Comparison of ENCODE assay signal across 12 cellular contexts in genomic region chr7:87316846-87317545, GRCh38. TPM values are rescaled to one million over a fixed set of nuclear protein-coding genes. Genes with fewer than 3 reads are reported as not detected.
DNase-seq lines count a peak whose midpoint lies in the region; ATAC-seq and TF ChIP-seq lines count a peak whose summit lies in the region.
"Had no signal": no experiment of that assay in that cellular context is flagged by ENCODE, and none has a peak within 500 bp of the region (broad histone marks: within the 10 kb centered on the region; RNA-seq: fewer than 3 reads in every experiment).

No MANE protein-coding gene starts in this region.

- H3K27me3 ChIP-seq in BJ (ENCODE audit: control insufficient read depth, insufficient read depth, low read length) (no peaks in the 10 kb centered on the region), IMR-90 (ENCODE audit: control insufficient read depth, insufficient read depth, low read length) (no peaks in the 10 kb centered on the region)

- H3K9me3 ChIP-seq in IMR-90 (ENCODE audit: control insufficient read depth, insufficient read depth, low read length): no peaks in the 10 kb centered on the region

- H2AFZ ChIP-seq in IMR-90 (replicated peaks; ENCODE audit: low read length, poor library complexity): peak overlapping the region; percentile 23

- H3K4me3 ChIP-seq in BJ (ENCODE audit: low read depth, low read length) (no peak overlapping the region), IMR-90 (ENCODE audit: insufficient read depth, low read depth, low read length) (no peak overlapping the region)

- no peak for TF ChIP-seq RAD21 in IMR-90 (IDR thresholded peaks at IDR 0.05; ENCODE audit: low read length)

- CTCF ChIA-PET in BJ (lab: Yijun Ruan, JAX) (interaction anchor here (0.7 to 19.5 kb wide), 5 partner anchors 11 to 412 kb away, joined by 3 to 356 read pairs (median 4); no protein-coding TSS in a partner anchor), IMR-90 (lab: Yijun Ruan, JAX) (interaction anchor here (0.9 to 5.2 kb wide), 7 partner anchors 10 to 119 kb away, joined by 3 to 38 read pairs (median 3); no protein-coding TSS in a partner anchor), MCF 10A (lab: Yijun Ruan, JAX) (interaction anchor here (0.7 to 15.5 kb wide), 8 partner anchors 9 to 96 kb away, joined by 3 to 494 read pairs (median 5); partner anchors contain the start of gene CROT)

- H3K4me1 Mint-ChIP-seq in MCF 10A (ENCODE audit: insufficient read depth, unreplicated experiment): peaks cover 30% of the 10 kb centered on the region

- H3K4me2 ChIP-seq in IMR-90 (ENCODE audit: low read depth, low read length): peak overlapping the region; percentile 84

- peak overlapping the region; percentile 93 for H4K91ac ChIP-seq in IMR-90 (ENCODE audit: insufficient read depth, low read depth, low read length)

- peak overlapping the region; percentile 96 for H3K56ac ChIP-seq in IMR-90 (ENCODE audit: extremely low read depth, insufficient read depth, low read length)

- ATAC-seq in IMR-90 (ENCODE audit: low read depth) (peak; percentile 75), GM21390 (IDR thresholded peaks at IDR 0.05; ENCODE audit: unreplicated experiment) (no peak), HG03159 (IDR thresholded peaks at IDR 0.05; ENCODE audit: unreplicated experiment) (no peak)

- H2BK20ac ChIP-seq in IMR-90 (ENCODE audit: low read depth, low read length): peak overlapping the region; percentile 98

- H4K5ac ChIP-seq in IMR-90 (ENCODE audit: low read depth, low read length): peak overlapping the region; percentile 95

- TF ChIP-seq POLR2A in IMR-90 (IDR thresholded peaks at IDR 0.05; ENCODE audit: low read depth, low read length): no peak

- BruUV-seq in IMR-90 (replicated peaks; lab: Mats Ljungman, UMichigan): no TSS peak
- BruUV-seq in MCF 10A (replicated peaks; lab: Mats Ljungman, UMichigan): no TSS peak

- peaks cover 19% of the 10 kb centered on the region for H3K4me1 ChIP-seq in IMR-90 (ENCODE audit: control insufficient read depth, insufficient read depth, low read length)

- POLR2A ChIA-PET in BJ (lab: Charles Lee): no interaction called here
- POLR2A ChIA-PET in IMR-90 (lab: Charles Lee; ENCODE audit: unreplicated experiment): interaction anchor here (0.7 to 3.6 kb wide), 3 partner anchors 28 to 103 kb away, joined by 4 to 15 read pairs (median 15); partner anchors contain the start of gene CROT
- POLR2A ChIA-PET in MCF 10A (lab: Yijun Ruan, JAX): interaction anchor here (0.7 to 12.3 kb wide), 20 partner anchors 9 to 188 kb away, joined by 3 to 233 read pairs (median 11); partner anchors contain the start of genes CROT, DMTF1 and TMEM243

- dilution Hi-C loops in IMR-90 (cut with HindIII; ENCODE audit: low sequenced_read_pairs, unreplicated experiment): no loop called here

- H3K9ac ChIP-seq in IMR-90 (ENCODE audit: low read depth, low read length): peak overlapping the region; percentile 77

- peak overlapping the region; percentile 91 for H2AK5ac ChIP-seq in IMR-90 (ENCODE audit: low read depth, low read length)

- peak overlapping the region; percentile 93 for H3K27ac ChIP-seq in IMR-90 (ENCODE audit: insufficient read depth, low read length)

- DNase-seq in BJ (ENCODE audit: low read depth) (peak; percentile 88), IMR-90 (peak; percentile 99), MCF 10A (ENCODE audit: unreplicated experiment) (peak; percentile 85), midbrain (lab: John Stamatoyannopoulos, UW) (peak; percentile 2), hippocampal formation (lab: John Stamatoyannopoulos, UW) (no peak), NCI-H82 treated with DMSO at 0.1 percent for 48 hours (lab: John Stamatoyannopoulos, UW; ENCODE audit: unreplicated experiment) (no peak)
- DNase-seq: activated T-cell treated with anti-CD3 and anti-CD28 coated beads, Interleukin-2, amount 50 U/mL, for 48 hours; mesendoderm; NCI-H2029 treated with DMSO at 0.1 percent for 48 hours; stimulated activated CD4-positive, alpha-beta T cell treated with anti-CD3 and anti-CD28 coated beads, Interleukin-4, amount 100 ng/mL, for 1 hour had no signal

- 27% methylated on average over 1 of the region's 1 CpG; no CpG with 5 or more reads in 1 of the 2 experiments for WGBS in IMR-90 (ENCODE audit: extremely low coverage in 2 of 2, insufficient read length in 1 of 2), 2 experiments

- H3K4me3 Mint-ChIP-seq in MCF 10A (ENCODE audit: unreplicated experiment): peak overlapping the region; percentile 6

- peak overlapping the region; percentile 90 for H3K23ac ChIP-seq in IMR-90 (ENCODE audit: low read depth, low read length)

- H3K14ac ChIP-seq in IMR-90 (replicated peaks; ENCODE audit: low read depth, low read length): peak overlapping the region; percentile 91

- intact Hi-C loops in IMR-90 (cut with micrococcal nuclease): loop anchor here (1.0 to 10.0 kb wide), 4 partner anchors 28 to 258 kb away; partner anchors contain the start of genes CROT and DMTF1
- intact Hi-C loops in MCF 10A (cut with micrococcal nuclease): loop anchor here (1.0 to 10.0 kb wide), 4 partner anchors 28 to 382 kb away; partner anchors contain the start of gene CROT

- H2BK5ac ChIP-seq in IMR-90 (ENCODE audit: low read depth, low read length, poor library complexity, severe bottlenecking): peak overlapping the region; percentile 96

- H3K9me1 ChIP-seq in IMR-90 (ENCODE audit: insufficient read depth, low read length): peaks cover 8% of the 10 kb centered on the region; the same call in 1 of the 2 replicates

- H3K27me3 Mint-ChIP-seq in MCF 10A (ENCODE audit: insufficient read depth, unreplicated experiment): no peaks in the 10 kb centered on the region

- no peaks in the 10 kb centered on the region for H3K9me3 Mint-ChIP-seq in MCF 10A (ENCODE audit: unreplicated experiment)

- peak overlapping the region; percentile 97 for H3K4ac ChIP-seq in IMR-90 (ENCODE audit: low read depth, low read length)

- no peak for TF ChIP-seq CTCF in BJ (IDR thresholded peaks at IDR 0.05; ENCODE audit: insufficient read depth, low read depth, low read length)
- no peak for TF ChIP-seq CTCF in IMR-90 (conservative IDR thresholded peaks at IDR 0.05; ENCODE audit: low read depth, low read length)
- no peak for TF ChIP-seq CTCF in MCF 10A (IDR thresholded peaks at IDR 0.05; ENCODE audit: unreplicated experiment)

- H3K36me3 ChIP-seq in BJ (ENCODE audit: control insufficient read depth, insufficient read depth, low read length) (no peaks in the 10 kb centered on the region), IMR-90 (ENCODE audit: control insufficient read depth, insufficient read depth, low read length) (no peaks in the 10 kb centered on the region)

- H3K36me3 Mint-ChIP-seq in MCF 10A (ENCODE audit: insufficient read depth, unreplicated experiment): peaks cover 6% of the 10 kb centered on the region

- peak overlapping the region; percentile 75 to 94 for H4K8ac ChIP-seq in IMR-90 (ENCODE audit: low read depth in 2 of 2, low read length in 2 of 2)

- peak overlapping the region; percentile 68; the same call in 2 of the 3 replicates for H2BK15ac ChIP-seq in IMR-90 (ENCODE audit: low read depth, low read length)

- no peaks in the 10 kb centered on the region for H4K20me1 ChIP-seq in IMR-90 (ENCODE audit: insufficient read depth, low read length)

- peak overlapping the region; percentile 99 for H2BK120ac ChIP-seq in IMR-90 (ENCODE audit: low read depth, low read length)

- H3K27ac Mint-ChIP-seq in MCF 10A (ENCODE audit: low read depth, unreplicated experiment): peak overlapping the region; percentile 90

- in situ Hi-C loops in IMR-90 (cut with MboI; ENCODE audit: low sequenced_read_pairs): loop anchor here (10.0 kb wide), 1 partner anchor 558 kb away; the partner anchor contains the start of genes DBF4 and SLC25A40

- H2AK9ac ChIP-seq in IMR-90 (replicated peaks; ENCODE audit: low read depth, low read length, poor library complexity): no peak overlapping the region

- no peaks in the 10 kb centered on the region for H3K79me1 ChIP-seq in IMR-90 (ENCODE audit: low read depth in 1 of 2, low read length in 2 of 2)

- peak overlapping the region; percentile 98 for H3K18ac ChIP-seq in IMR-90 (ENCODE audit: low read depth, low read length)

TF ChIP-seq in IMR-90, 13 proteins besides CTCF, POLR2A, EP300 and RAD21:
- TF ChIP-seq RFX5 (IDR thresholded peaks at IDR 0.05; ENCODE audit: low read depth, low read length) (no peak), MAZ (IDR thresholded peaks at IDR 0.05; ENCODE audit: borderline replicate concordance, low read depth, low read length) (peak; percentile 13; the same call in 1 of the 2 replicates), USF2 (IDR thresholded peaks at IDR 0.05; ENCODE audit: low read depth, low read length) (no peak), FOS (IDR thresholded peaks at IDR 0.05; ENCODE audit: low read depth, low read length) (peak; percentile 96), BHLHE40 (IDR thresholded peaks at IDR 0.05; ENCODE audit: low read depth, low read length) (peak; percentile 63), RCOR1 (IDR thresholded peaks at IDR 0.05; ENCODE audit: insufficient replicate concordance, low read length) (no peak), CEBPB (IDR thresholded peaks at IDR 0.05; ENCODE audit: low read depth, low read length) (peak; percentile 97), MXI1 (IDR thresholded peaks at IDR 0.05; ENCODE audit: borderline replicate concordance, low read depth, low read length) (no peak)

RNA-seq across cellular contexts. Expression of gene CROT, which starts 28.5 kb away (rescaled TPM):
- polyA plus RNA-seq in BJ (2011; rRNA removed): 4.6 and 9.7 TPM in 2 replicates
- 2.7 and 3.4 TPM in 2 replicates for polyA minus RNA-seq in BJ (2011; rRNA and poly(A)+ RNA removed)
- 7.5 and 14.4 TPM in 2 replicates for total RNA-seq in IMR-90 (2012; rRNA removed)
- polyA plus RNA-seq in IMR-90 (2012; rRNA removed): 7.2 and 10.0 TPM in 2 replicates
- 1.8 and 2.0 TPM in 2 replicates for polyA plus RNA-seq in IMR-90 (2012; cell fraction: cytosol; rRNA removed)
- 2.0 and 21.2 TPM in 2 replicates for polyA plus RNA-seq in IMR-90 (2012; cell fraction: nucleus; rRNA removed; ENCODE audit: low replicate concordance)
- total RNA-seq in MCF 10A (2022): 5.7 and 6.5 TPM in 2 replicates

Comparison
In these comparisons a context has a peak if more than half of its experiments do, and no peak if none do; other contexts are left out.
1. DNase-seq: peak in BJ (single experiment), IMR-90 (single experiment), MCF 10A (single experiment) and midbrain (single experiment); none in hippocampal formation (0 of 2) and NCI-H82 treated with DMSO at 0.1 percent for 48 hours (single experiment).